ENCODE assay signal across 1 cellular context in the genomic region with DNA sequence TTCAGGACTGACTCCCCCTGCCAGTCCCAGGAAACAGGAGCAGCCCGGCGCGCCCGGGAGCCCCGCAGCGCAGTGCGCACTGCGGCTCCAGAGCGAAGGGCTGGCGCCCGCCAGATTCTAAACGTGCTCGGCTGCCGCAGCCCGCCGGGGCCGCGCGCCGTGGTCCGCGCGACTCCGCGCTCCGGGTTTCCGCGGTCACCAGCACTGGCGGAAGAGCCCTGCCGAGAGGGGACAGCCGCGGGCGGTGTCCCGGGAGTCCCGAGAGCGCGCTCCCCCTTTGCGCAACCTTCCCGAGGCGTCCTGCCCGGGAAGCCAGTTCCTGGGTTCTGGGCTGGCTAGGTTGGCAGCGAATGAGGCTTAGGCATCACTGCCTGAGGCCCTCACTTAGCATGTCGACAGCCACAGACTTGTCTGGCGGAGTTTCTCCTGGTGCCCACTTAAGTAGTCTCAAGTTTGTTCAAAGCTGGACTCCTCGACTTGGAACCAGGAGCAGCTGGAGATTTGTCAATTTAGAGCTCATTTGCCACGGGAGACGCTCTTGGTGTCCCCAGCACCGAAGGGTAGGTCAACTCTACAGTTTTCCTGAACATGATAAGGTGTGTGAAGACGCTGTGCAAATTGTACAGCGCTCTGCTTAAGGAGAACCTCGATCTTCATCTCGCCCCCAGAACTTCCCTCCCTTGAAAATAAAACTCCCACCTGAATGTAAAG.
A peak's percentile ranks its signal among the peaks of the same experiment; 100 is the strongest.
TF ChIP-seq lines count a peak whose summit lies in the region.

No MANE protein-coding gene starts in this region.

TF ChIP-seq in HepG2, 621 proteins besides CTCF, POLR2A, EP300 and RAD21 (continued from another document and continues in another):
- TF ChIP-seq ZNF710 (CRISPR knock-in tag; IDR thresholded peaks at IDR 0.05; ENCODE audit: borderline replicate concordance) = peak; percentile 73; the same call in 1 of the 2 replicates
- TF ChIP-seq EZH2 (conservative IDR thresholded peaks at IDR 0.05; ENCODE audit: low read depth, low read length) = no peak
- no peak for TF ChIP-seq SP5 (CRISPR knock-in tag; IDR thresholded peaks at IDR 0.05; ENCODE audit: borderline replicate concordance, low read depth)
- 0 out of 2 replicates have a peak, but pooled peaks have one; percentile 15 for TF ChIP-seq ZNF782 (CRISPR knock-in tag; IDR thresholded peaks at IDR 0.05; ENCODE audit: borderline replicate concordance)
- TF ChIP-seq LRRFIP1 (CRISPR knock-in tag; conservative IDR thresholded peaks at IDR 0.05) = no peak
- peak; percentile 92; the same call in 1 of the 2 replicates for TF ChIP-seq MTA1 (CRISPR knock-in tag; IDR thresholded peaks at IDR 0.05; ENCODE audit: borderline replicate concordance)
- peak; percentile 90 for TF ChIP-seq IRF2 (CRISPR knock-in tag; IDR thresholded peaks at IDR 0.05)
- TF ChIP-seq MEIS2 (CRISPR knock-in tag; IDR thresholded peaks at IDR 0.05) = peak; percentile 95
- TF ChIP-seq HNF1B (CRISPR knock-in tag; IDR thresholded peaks at IDR 0.05) = peak; percentile 76
- TF ChIP-seq, protein P1, sequence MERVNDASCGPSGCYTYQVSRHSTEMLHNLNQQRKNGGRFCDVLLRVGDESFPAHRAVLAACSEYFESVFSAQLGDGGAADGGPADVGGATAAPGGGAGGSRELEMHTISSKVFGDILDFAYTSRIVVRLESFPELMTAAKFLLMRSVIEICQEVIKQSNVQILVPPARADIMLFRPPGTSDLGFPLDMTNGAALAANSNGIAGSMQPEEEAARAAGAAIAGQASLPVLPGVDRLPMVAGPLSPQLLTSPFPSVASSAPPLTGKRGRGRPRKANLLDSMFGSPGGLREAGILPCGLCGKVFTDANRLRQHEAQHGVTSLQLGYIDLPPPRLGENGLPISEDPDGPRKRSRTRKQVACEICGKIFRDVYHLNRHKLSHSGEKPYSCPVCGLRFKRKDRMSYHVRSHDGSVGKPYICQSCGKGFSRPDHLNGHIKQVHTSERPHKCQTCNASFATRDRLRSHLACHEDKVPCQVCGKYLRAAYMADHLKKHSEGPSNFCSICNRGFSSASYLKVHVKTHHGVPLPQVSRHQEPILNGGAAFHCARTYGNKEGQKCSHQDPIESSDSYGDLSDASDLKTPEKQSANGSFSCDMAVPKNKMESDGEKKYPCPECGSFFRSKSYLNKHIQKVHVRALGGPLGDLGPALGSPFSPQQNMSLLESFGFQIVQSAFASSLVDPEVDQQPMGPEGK (CRISPR knock-in tag; IDR thresholded peaks at IDR 0.05) = peak; percentile 95
- TF ChIP-seq U2AF1 (optimal IDR thresholded peaks at IDR 0.05; ENCODE audit: low read depth, low read length) = no peak
- peak; percentile 95 for TF ChIP-seq ZFAT (CRISPR knock-in tag; conservative IDR thresholded peaks at IDR 0.05)
- TF ChIP-seq NFYC (CRISPR knock-in tag; IDR thresholded peaks at IDR 0.05) = peak; percentile 15
- peak; percentile 71 for TF ChIP-seq ZBTB44 (CRISPR knock-in tag; IDR thresholded peaks at IDR 0.05)
- no peak for TF ChIP-seq ZNF652 (CRISPR knock-in tag; IDR thresholded peaks at IDR 0.05; ENCODE audit: borderline replicate concordance, low read depth)
- 0 out of 2 replicates have a peak, but pooled peaks have one; percentile 27 for TF ChIP-seq CREM (IDR thresholded peaks at IDR 0.05)
- TF ChIP-seq CREM (CRISPR knock-in tag; IDR thresholded peaks at IDR 0.05) = no peak
- no peak for TF ChIP-seq TOE1 (CRISPR knock-in tag; IDR thresholded peaks at IDR 0.05)
- TF ChIP-seq ZFP90 (CRISPR knock-in tag; IDR thresholded peaks at IDR 0.05; ENCODE audit: borderline replicate concordance) = peak; percentile 86; the same call in 1 of the 2 replicates
- TF ChIP-seq LBX2 (CRISPR knock-in tag; IDR thresholded peaks at IDR 0.05; ENCODE audit: borderline replicate concordance) = 0 out of 2 replicates have a peak, but pooled peaks have one; percentile 69
- TF ChIP-seq ZNF225 (CRISPR knock-in tag; IDR thresholded peaks at IDR 0.05) = peak; percentile 89
- peak; percentile 88 for TF ChIP-seq RXRA (CRISPR knock-in tag; IDR thresholded peaks at IDR 0.05)
- peak; percentile 67; the same call in 1 of the 2 replicates for TF ChIP-seq ETV5 (CRISPR knock-in tag; IDR thresholded peaks at IDR 0.05; ENCODE audit: borderline replicate concordance)
- peak; percentile 77 for TF ChIP-seq BCL3 (CRISPR knock-in tag; IDR thresholded peaks at IDR 0.05)
- peak; percentile 84 for TF ChIP-seq KAT8 (CRISPR knock-in tag; IDR thresholded peaks at IDR 0.05)
- TF ChIP-seq CHD2 (IDR thresholded peaks at IDR 0.05; ENCODE audit: low read depth, low read length) = no peak
- peak; percentile 91 for TF ChIP-seq HDAC1 (CRISPR knock-in tag; IDR thresholded peaks at IDR 0.05)
- peak; percentile 94 for TF ChIP-seq HIVEP1 (CRISPR knock-in tag; IDR thresholded peaks at IDR 0.05)
- TF ChIP-seq PLSCR1 (CRISPR knock-in tag; IDR thresholded peaks at IDR 0.05; ENCODE audit: borderline replicate concordance) = peak; percentile 75; the same call in 1 of the 2 replicates
- peak; percentile 59; the same call in 1 of the 2 replicates for TF ChIP-seq NAIF1 (CRISPR knock-in tag; IDR thresholded peaks at IDR 0.05; ENCODE audit: borderline replicate concordance)
- TF ChIP-seq FOXK1 (CRISPR knock-in tag; IDR thresholded peaks at IDR 0.05; ENCODE audit: borderline replicate concordance, low read depth) = peak; percentile 73; the same call in 1 of the 2 replicates
- no peak for TF ChIP-seq GZF1 (CRISPR knock-in tag; IDR thresholded peaks at IDR 0.05)
- TF ChIP-seq ZNF24 (IDR thresholded peaks at IDR 0.05) = no peak
- peak; percentile 83 for TF ChIP-seq ZIK1 (CRISPR knock-in tag; IDR thresholded peaks at IDR 0.05; ENCODE audit: borderline replicate concordance, low read depth)
- no peak for TF ChIP-seq PHB2 (IDR thresholded peaks at IDR 0.05; ENCODE audit: partially characterized antibody)
- peak; percentile 72; the same call in 1 of the 2 replicates for TF ChIP-seq ZNF709 (CRISPR knock-in tag; IDR thresholded peaks at IDR 0.05)
- peak; percentile 73 for TF ChIP-seq MED8 (CRISPR knock-in tag; IDR thresholded peaks at IDR 0.05; ENCODE audit: insufficient replicate concordance)
- no peak for TF ChIP-seq GLI4 (CRISPR knock-in tag; IDR thresholded peaks at IDR 0.05; ENCODE audit: borderline replicate concordance)
- no peak for TF ChIP-seq NFKBIZ (CRISPR knock-in tag; IDR thresholded peaks at IDR 0.05)
- TF ChIP-seq, protein P2, sequence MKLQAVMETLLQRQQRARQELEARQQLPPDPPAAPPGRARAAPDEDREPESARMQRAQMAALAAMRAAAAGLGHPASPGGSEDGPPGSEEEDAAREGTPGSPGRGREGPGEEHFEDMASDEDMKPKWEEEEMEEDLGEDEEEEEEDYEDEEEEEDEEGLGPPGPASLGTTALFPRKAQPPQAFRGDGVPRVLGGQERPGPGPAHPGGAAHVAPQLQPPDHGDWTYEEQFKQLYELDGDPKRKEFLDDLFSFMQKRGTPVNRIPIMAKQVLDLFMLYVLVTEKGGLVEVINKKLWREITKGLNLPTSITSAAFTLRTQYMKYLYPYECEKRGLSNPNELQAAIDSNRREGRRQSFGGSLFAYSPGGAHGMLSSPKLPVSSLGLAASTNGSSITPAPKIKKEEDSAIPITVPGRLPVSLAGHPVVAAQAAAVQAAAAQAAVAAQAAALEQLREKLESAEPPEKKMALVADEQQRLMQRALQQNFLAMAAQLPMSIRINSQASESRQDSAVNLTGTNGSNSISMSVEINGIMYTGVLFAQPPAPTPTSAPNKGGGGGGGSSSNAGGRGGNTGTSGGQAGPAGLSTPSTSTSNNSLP (IDR thresholded peaks at IDR 0.05; ENCODE audit: low read depth, low read length) = no peak
- TF ChIP-seq, protein P3, sequence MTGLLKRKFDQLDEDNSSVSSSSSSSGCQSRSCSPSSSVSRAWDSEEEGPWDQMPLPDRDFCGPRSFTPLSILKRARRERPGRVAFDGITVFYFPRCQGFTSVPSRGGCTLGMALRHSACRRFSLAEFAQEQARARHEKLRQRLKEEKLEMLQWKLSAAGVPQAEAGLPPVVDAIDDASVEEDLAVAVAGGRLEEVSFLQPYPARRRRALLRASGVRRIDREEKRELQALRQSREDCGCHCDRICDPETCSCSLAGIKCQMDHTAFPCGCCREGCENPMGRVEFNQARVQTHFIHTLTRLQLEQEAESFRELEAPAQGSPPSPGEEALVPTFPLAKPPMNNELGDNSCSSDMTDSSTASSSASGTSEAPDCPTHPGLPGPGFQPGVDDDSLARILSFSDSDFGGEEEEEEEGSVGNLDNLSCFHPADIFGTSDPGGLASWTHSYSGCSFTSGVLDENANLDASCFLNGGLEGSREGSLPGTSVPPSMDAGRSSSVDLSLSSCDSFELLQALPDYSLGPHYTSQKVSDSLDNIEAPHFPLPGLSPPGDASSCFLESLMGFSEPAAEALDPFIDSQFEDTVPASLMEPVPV (CRISPR knock-in tag; IDR thresholded peaks at IDR 0.05) = peak; percentile 78
